In genomic region chr4:98609946-98610345, GRCh38 we compare ENCODE assay signal across 19 cellular contexts. TPM values are rescaled to one million over a fixed set of nuclear protein-coding genes. Genes with fewer than 3 reads are reported as not detected.
DNase-seq lines count a peak whose midpoint lies in the region; ATAC-seq and TF ChIP-seq lines count a peak whose summit lies in the region.
"Had no signal": no experiment of that assay in that cellular context is flagged by ENCODE, and none has a peak within 500 bp of the region (broad histone marks: within the 10 kb centered on the region; RNA-seq: fewer than 3 reads in every experiment).

No MANE protein-coding gene starts in this region.

- peaks cover 32% of the 10 kb centered on the region for H4K20me1 ChIP-seq in neural progenitor cell (ENCODE audit: low read depth)

- peaks cover 62% of the 10 kb centered on the region for H3K4me1 Mint-ChIP-seq in neural progenitor cell
- H3K4me1 Mint-ChIP-seq in activated naive CD4-positive, alpha-beta T cell treated with anti-CD3 and anti-CD28 coated beads for 36 hours (ENCODE audit: low read depth) = peaks cover 48% of the 10 kb centered on the region

- H3K79me2 ChIP-seq in neural progenitor cell (ENCODE audit: low read depth) = peaks cover 94% of the 10 kb centered on the region

- H3K4me1 ChIP-seq in HUES6 (ENCODE audit: control insufficient read depth, insufficient read depth, low read length) (peaks cover 59% of the 10 kb centered on the region), neural progenitor cell (peaks cover 64% of the 10 kb centered on the region), ascending aorta (no peaks in the 10 kb centered on the region)
- H3K4me1 ChIP-seq: gastroesophageal sphincter had no signal

- H3K27me3 Mint-ChIP-seq in neural progenitor cell (ENCODE audit: insufficient read depth, low read depth) = no peaks in the 10 kb centered on the region
- H3K27me3 Mint-ChIP-seq in activated naive CD4-positive, alpha-beta T cell treated with anti-CD3 and anti-CD28 coated beads for 36 hours (ENCODE audit: low read depth) = no peaks in the 10 kb centered on the region
- H3K27me3 Mint-ChIP-seq: activated CD4-positive, alpha-beta T cell treated with anti-CD3 and anti-CD28 coated beads, Interleukin-2, amount 10 ng/mL, durations not matched to agents 24 days and 14 days had no signal

- TF ChIP-seq CTCF in dorsolateral prefrontal cortex (IDR thresholded peaks at IDR 0.05 in 54 of 56, conservative IDR thresholded peaks at IDR 0.05 in 2 of 56; ENCODE audit: low read depth in 1 of 56, partially characterized antibody in 56 of 56) (no peak), neural progenitor cell (IDR thresholded peaks at IDR 0.05) (no peak), ascending aorta (IDR thresholded peaks at IDR 0.05) (no peak)

- peaks cover 20% of the 10 kb centered on the region for H3F3A ChIP-seq in neural progenitor cell (ENCODE audit: low read depth)

- no peak overlapping the region for H2AFZ ChIP-seq in neural progenitor cell (replicated peaks)

- peak overlapping the region; percentile 31 for H3K27ac Mint-ChIP-seq in neural progenitor cell
- no peak overlapping the region for H3K27ac Mint-ChIP-seq in activated naive CD4-positive, alpha-beta T cell treated with anti-CD3 and anti-CD28 coated beads for 36 hours
- H3K27ac Mint-ChIP-seq: activated CD4-positive, alpha-beta T cell treated with anti-CD3 and anti-CD28 coated beads, Interleukin-2, amount 10 ng/mL, durations not matched to agents 24 days and 14 days; CD8-positive, alpha-beta T cell; nephron progenitor cell; progenitor cell of endocrine pancreas had no signal

- no peak for ATAC-seq in GM21737 (IDR thresholded peaks at IDR 0.05; ENCODE audit: unreplicated experiment)
- ATAC-seq: CD8-positive, alpha-beta T cell; gastroesophageal sphincter; left cardiac atrium had no signal

- intact Hi-C loops in dorsolateral prefrontal cortex (cut with DNase I) (no loop called here), ascending aorta (cut with DNase I) (no loop called here)
- intact Hi-C loops in activated naive CD4-positive, alpha-beta T cell treated with anti-CD3 and anti-CD28 coated beads for 36 hours (cut with micrococcal nuclease) = no loop called here

- no peaks in the 10 kb centered on the region for H3K36me3 Mint-ChIP-seq in neural progenitor cell
- H3K36me3 Mint-ChIP-seq in activated naive CD4-positive, alpha-beta T cell treated with anti-CD3 and anti-CD28 coated beads for 36 hours (ENCODE audit: low read depth) = peaks cover 2% of the 10 kb centered on the region
- H3K36me3 Mint-ChIP-seq: CD8-positive, alpha-beta T cell had no signal

- H3K4me3 ChIP-seq in HUES6 (ENCODE audit: low read depth, low read length) = no peak overlapping the region
- no peak overlapping the region for H3K4me3 ChIP-seq in dorsolateral prefrontal cortex
- H3K4me3 ChIP-seq in neural progenitor cell = no peak overlapping the region
- no peak overlapping the region for H3K4me3 ChIP-seq in ascending aorta
- H3K4me3 ChIP-seq: gastroesophageal sphincter, transverse colon had no signal

- H3K36me3 ChIP-seq in HUES6 (ENCODE audit: control insufficient read depth, insufficient read depth, low read length) (no peaks in the 10 kb centered on the region), neural progenitor cell (no peaks in the 10 kb centered on the region), ascending aorta (no peaks in the 10 kb centered on the region)
- H3K36me3 ChIP-seq: gastroesophageal sphincter, transverse colon had no signal

- H3K27me3 ChIP-seq in HUES6 (ENCODE audit: control insufficient read depth, insufficient read depth, low read length) = no peaks in the 10 kb centered on the region
- H3K27me3 ChIP-seq in dorsolateral prefrontal cortex = no peaks in the 10 kb centered on the region
- H3K27me3 ChIP-seq in neural progenitor cell = no peaks in the 10 kb centered on the region
- H3K27me3 ChIP-seq in ascending aorta = no peaks in the 10 kb centered on the region
- H3K27me3 ChIP-seq: gastroesophageal sphincter, transverse colon had no signal

- H3K9me3 ChIP-seq in HUES6 (ENCODE audit: control insufficient read depth, insufficient read depth, low read depth, low read length) (no peaks in the 10 kb centered on the region), neural progenitor cell (ENCODE audit: low read depth) (no peaks in the 10 kb centered on the region), ascending aorta (no peaks in the 10 kb centered on the region)
- H3K9me3 ChIP-seq: transverse colon had no signal

- DNase-seq in EH (ENCODE audit: low read depth) (peak; percentile 46), dorsolateral prefrontal cortex (no peak), neural progenitor cell (ENCODE audit: low spot score) (peak; percentile 38), mucosa of gallbladder (ENCODE audit: low spot score) (no peak), ascending aorta (ENCODE audit: low spot score in 2 of 2) (no peak)
- no peak for DNase-seq in activated naive CD4-positive, alpha-beta T cell treated with anti-CD3 and anti-CD28 coated beads for 36 hours
- DNase-seq: activated CD4-positive, alpha-beta T cell treated with anti-CD3 and anti-CD28 coated beads, Interleukin-2, amount 10 ng/mL, durations not matched to agents 24 days and 14 days; CD8-positive, alpha-beta T cell; left cardiac atrium; NCI-H1105 treated with DMSO at 0.1 percent for 48 hours; NCI-H510A treated with DMSO at 0.1 percent for 48 hours; nephron progenitor cell; stimulated activated naive CD4-positive, alpha-beta T cell treated with Interleukin-2 at 50 U/mL for 16 hours; T1000; transverse colon had no signal

- H3K27ac ChIP-seq in HUES6 (ENCODE audit: low read depth, low read length) (no peak overlapping the region), dorsolateral prefrontal cortex (peak overlapping the region in 48 of 59 donors; percentile 4 to 93 (median 52)), neural progenitor cell (no peak overlapping the region), ascending aorta (no peak overlapping the region)
- H3K27ac ChIP-seq: gastroesophageal sphincter, transverse colon had no signal

- no peak overlapping the region for H3K4me3 Mint-ChIP-seq in neural progenitor cell
- H3K4me3 Mint-ChIP-seq in activated naive CD4-positive, alpha-beta T cell treated with anti-CD3 and anti-CD28 coated beads for 36 hours = no peak overlapping the region
- H3K4me3 Mint-ChIP-seq: activated CD4-positive, alpha-beta T cell treated with anti-CD3 and anti-CD28 coated beads, Interleukin-2, amount 10 ng/mL, durations not matched to agents 24 days and 14 days; CD8-positive, alpha-beta T cell; nephron progenitor cell had no signal

- H3K9me3 Mint-ChIP-seq in neural progenitor cell = no peaks in the 10 kb centered on the region
- no peaks in the 10 kb centered on the region for H3K9me3 Mint-ChIP-seq in activated naive CD4-positive, alpha-beta T cell treated with anti-CD3 and anti-CD28 coated beads for 36 hours
- H3K9me3 Mint-ChIP-seq: activated CD4-positive, alpha-beta T cell treated with anti-CD3 and anti-CD28 coated beads, Interleukin-2, amount 10 ng/mL, durations not matched to agents 24 days and 14 days; CD8-positive, alpha-beta T cell; nephron progenitor cell had no signal

- H3K4me2 ChIP-seq in neural progenitor cell = peak overlapping the region; percentile 32

- H3K9ac ChIP-seq in HUES6 (ENCODE audit: low read length) (peak overlapping the region; percentile 21), neural progenitor cell (no peak overlapping the region)

- CTCF ChIA-PET in activated naive CD4-positive, alpha-beta T cell treated with anti-CD3 and anti-CD28 coated beads for 36 hours (lab: Charles Lee) = interaction anchor here (0.9 kb wide), 1 partner anchor 26 kb away, joined by 3 read pairs; no protein-coding TSS in a partner anchor

RNA-seq across cellular contexts. Expression of gene TSPAN5, which starts 48.5 kb away (rescaled TPM):
- total RNA-seq in dorsolateral prefrontal cortex (100 to 1,000 TPM in 86 of 120 experiments, 10 to 100 TPM in 34; 56.5 to 140 (median 109) TPM), neural progenitor cell (ENCODE audit: low replicate concordance) (31.7 and 34.9 TPM in 2 replicates), mucosa of gallbladder (3.2 TPM), ascending aorta (5.2 TPM)
- total RNA-seq in activated naive CD4-positive, alpha-beta T cell treated with anti-CD3 and anti-CD28 coated beads for 36 hours = 10 to 100 TPM; 12.5 to 13.1 TPM

Comparison
In these comparisons a context has a peak if more than half of its experiments do, and no peak if none do; other contexts are left out.
1. DNase-seq: peak in EH (single experiment) and neural progenitor cell (single experiment); none in dorsolateral prefrontal cortex (0 of 10), activated naive CD4-positive, alpha-beta T cell treated with anti-CD3 and anti-CD28 coated beads for 36 hours (single experiment), mucosa of gallbladder (single experiment) and ascending aorta (0 of 2).
2. H3K27ac ChIP-seq: peak in dorsolateral prefrontal cortex (48 of 59); none in HUES6 (single experiment), neural progenitor cell (single experiment) and ascending aorta (0 of 2).